Comparison of ENCODE assay signal across 10 cellular contexts in genomic region chr5:168295574-168296201, GRCh38. TPM values are rescaled to one million over a fixed set of nuclear protein-coding genes. Genes with fewer than 3 reads are reported as not detected.
A peak's percentile ranks its signal among the peaks of the same experiment; 100 is the strongest.
DNase-seq lines count a peak whose midpoint lies in the region; ATAC-seq and TF ChIP-seq lines count a peak whose summit lies in the region.
"Had no signal": no experiment of that assay in that cellular context is flagged by ENCODE, and none has a peak within 500 bp of the region (broad histone marks: within the 10 kb centered on the region; RNA-seq: fewer than 3 reads in every experiment).

No MANE protein-coding gene starts in this region.

- TF ChIP-seq CTCF in foreskin fibroblast (IDR thresholded peaks at IDR 0.05; ENCODE audit: low read depth, low read length), result peak; percentile 59

- H3K4me3 Mint-ChIP-seq in stimulated activated effector memory CD8-positive, alpha-beta T cell treated with anti-CD3 and anti-CD28 coated beads, Interleukin-12 subunit alpha, Interleukin-12 subunit beta, amount 100 ng/mL, for 72 hours, result no peak overlapping the region
- H3K4me3 Mint-ChIP-seq: IgD-negative memory B cell had no signal

- in situ Hi-C loops in G401 (cut with HindIII; ENCODE audit: low sequenced_read_pairs), result no loop called here

- no peak overlapping the region for H3K4me3 ChIP-seq in foreskin fibroblast (ENCODE audit: low read depth in 1 of 2, low read length in 2 of 2)
- H3K4me3 ChIP-seq: GM12878 had no signal

- H3K9me3 Mint-ChIP-seq in stimulated activated effector memory CD8-positive, alpha-beta T cell treated with anti-CD3 and anti-CD28 coated beads, Interleukin-12 subunit alpha, Interleukin-12 subunit beta, amount 100 ng/mL, for 72 hours, result no peaks in the 10 kb centered on the region
- H3K9me3 Mint-ChIP-seq: IgD-negative memory B cell had no signal

- ATAC-seq in SK-N-SH treated with all-trans-retinoic acid at 6 μM for 48 hours (peak; percentile 85), HG03378 (IDR thresholded peaks at IDR 0.05; ENCODE audit: unreplicated experiment) (no peak), HG02678 (IDR thresholded peaks at IDR 0.05; ENCODE audit: unreplicated experiment) (no peak)
- no peak for ATAC-seq in stimulated activated effector memory CD8-positive, alpha-beta T cell treated with anti-CD3 and anti-CD28 coated beads, Interleukin-12 subunit alpha, Interleukin-12 subunit beta, amount 100 ng/mL, for 72 hours
- ATAC-seq: GM12878 had no signal

- no peaks in the 10 kb centered on the region for H3K4me1 Mint-ChIP-seq in stimulated activated effector memory CD8-positive, alpha-beta T cell treated with anti-CD3 and anti-CD28 coated beads, Interleukin-12 subunit alpha, Interleukin-12 subunit beta, amount 100 ng/mL, for 72 hours

- no peaks in the 10 kb centered on the region for H3K36me3 Mint-ChIP-seq in stimulated activated effector memory CD8-positive, alpha-beta T cell treated with anti-CD3 and anti-CD28 coated beads, Interleukin-12 subunit alpha, Interleukin-12 subunit beta, amount 100 ng/mL, for 72 hours
- H3K36me3 Mint-ChIP-seq: IgD-negative memory B cell had no signal

- H3K27ac Mint-ChIP-seq in stimulated activated effector memory CD8-positive, alpha-beta T cell treated with anti-CD3 and anti-CD28 coated beads, Interleukin-12 subunit alpha, Interleukin-12 subunit beta, amount 100 ng/mL, for 72 hours, result no peak overlapping the region

- DNase-seq in G401 (ENCODE audit: low spot score) (peak; percentile 50), foreskin fibroblast (peak; percentile 60 to 78), occipital lobe (lab: John Stamatoyannopoulos, UW) (peak; percentile 23), SW480 (ENCODE audit: low spot score) (no peak)
- DNase-seq in stimulated activated effector memory CD8-positive, alpha-beta T cell treated with anti-CD3 and anti-CD28 coated beads, Interleukin-12 subunit alpha, Interleukin-12 subunit beta, amount 100 ng/mL, for 72 hours (ENCODE audit: low spot score in 2 of 2), result no peak

TF ChIP-seq in SK-N-SH treated with all-trans-retinoic acid at 6 μM for 48 hours, 23 proteins besides CTCF, POLR2A, EP300 and RAD21:
- no peak for TF ChIP-seq PATZ1 (CRISPR knock-in tag; IDR thresholded peaks at IDR 0.05; ENCODE audit: borderline replicate concordance)
- no peak for TF ChIP-seq POU6F1 (CRISPR knock-in tag; IDR thresholded peaks at IDR 0.05; ENCODE audit: borderline replicate concordance, low read depth)
- no peak for TF ChIP-seq TOX (CRISPR knock-in tag; IDR thresholded peaks at IDR 0.05; ENCODE audit: borderline replicate concordance)
- no peak for TF ChIP-seq ZNF565 (CRISPR knock-in tag; conservative IDR thresholded peaks at IDR 0.05; ENCODE audit: low read depth)
- no peak for TF ChIP-seq ARNTL (CRISPR knock-in tag; IDR thresholded peaks at IDR 0.05; ENCODE audit: borderline replicate concordance, low read depth)
- no peak for TF ChIP-seq RARB (CRISPR knock-in tag; IDR thresholded peaks at IDR 0.05)
- TF ChIP-seq CSRNP3 (CRISPR knock-in tag; IDR thresholded peaks at IDR 0.05), result no peak
- TF ChIP-seq ZNF70 (CRISPR knock-in tag; IDR thresholded peaks at IDR 0.05), result no peak

RNA-seq across cellular contexts. Expression of gene WWC1, which starts 4.2 kb away (rescaled TPM):
- 37.0 and 46.3 TPM in 2 replicates for total RNA-seq in G401 (2014; rRNA removed; shearing (Covaris generic))
- total RNA-seq in occipital lobe, result 116 TPM

Comparison
In these comparisons a context has a peak if more than half of its experiments do, and no peak if none do; other contexts are left out.
1. DNase-seq: peak in G401 (single experiment), foreskin fibroblast (2 of 2) and occipital lobe (single experiment); none in stimulated activated effector memory CD8-positive, alpha-beta T cell treated with anti-CD3 and anti-CD28 coated beads, Interleukin-12 subunit alpha, Interleukin-12 subunit beta, amount 100 ng/mL, for 72 hours (0 of 2) and SW480 (single experiment).